ENCODE assay signal across 19 cellular contexts in the genomic region with DNA sequence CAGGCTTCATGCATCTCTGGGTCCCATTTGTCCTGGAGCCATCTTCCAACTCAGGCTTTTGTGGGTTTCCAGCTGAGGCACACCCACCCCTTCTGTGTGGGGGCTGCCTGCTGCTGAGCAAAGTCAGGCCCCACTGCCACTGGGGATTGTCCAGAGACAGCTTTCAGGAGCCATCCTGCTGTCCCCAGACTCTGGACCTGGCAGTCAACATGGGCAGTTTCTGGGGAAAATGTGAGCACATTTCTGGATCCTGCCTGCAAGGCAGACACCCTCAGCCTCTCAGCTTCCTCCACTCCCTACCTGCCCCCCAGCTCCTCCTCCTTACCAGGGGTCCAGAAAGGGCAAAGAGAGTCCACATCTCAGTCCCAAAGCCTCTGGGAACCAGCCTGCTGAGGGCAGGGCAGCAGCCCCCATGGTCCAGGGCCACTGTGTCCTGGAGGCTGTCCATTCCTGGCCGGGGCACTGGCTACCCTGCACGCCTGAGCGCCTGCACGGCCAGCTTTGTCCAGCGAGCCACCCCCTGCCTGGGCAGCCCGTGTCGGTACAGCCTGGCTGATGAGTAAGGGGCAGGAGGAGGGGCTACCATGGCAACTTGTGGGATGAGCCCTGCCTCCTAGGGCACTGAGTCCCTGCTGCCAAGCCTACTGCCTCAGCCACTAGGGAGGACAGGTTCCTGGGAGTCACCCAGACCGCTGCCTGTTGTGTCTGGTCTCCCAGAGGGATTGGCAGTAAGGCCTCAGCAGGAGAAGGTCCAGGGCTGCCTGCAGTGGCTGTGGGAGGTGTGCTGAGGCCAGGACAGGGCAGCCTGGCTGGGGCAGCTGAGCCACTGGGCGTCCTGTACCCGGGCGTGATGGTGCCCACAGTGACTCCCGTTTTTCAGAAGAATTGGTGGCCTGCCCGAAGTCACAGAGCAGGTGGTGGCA. TPM values are rescaled to one million over a fixed set of nuclear protein-coding genes. Genes with fewer than 3 reads are reported as not detected.
DNase-seq lines count a peak whose midpoint lies in the region; TF ChIP-seq lines count a peak whose summit lies in the region.
"Had no signal": no experiment of that assay in that cellular context is flagged by ENCODE, and none has a peak within 500 bp of the region (broad histone marks: within the 10 kb centered on the region; RNA-seq: fewer than 3 reads in every experiment).

Gene SLC47A2, minus strand, starts transcription at position 477 of the 923 bp plus-strand sequence. Its CDS starts 29 bp downstream, at position 448.

- dilution Hi-C loops in mammary epithelial cell (cut with HindIII; ENCODE audit: low sequenced_read_pairs), result loop anchor here (5.0 kb wide), 1 partner anchor 69 kb away; the partner anchor contains the start of gene ALDH3A2

- H3K4me3 Mint-ChIP-seq in MCF 10A (ENCODE audit: unreplicated experiment), result no peak within 1 kb of the TSS
- no peak within 1 kb of the TSS for H3K4me3 Mint-ChIP-seq in CD8-positive, alpha-beta memory T cell
- H3K4me3 Mint-ChIP-seq: activated CD4-positive, alpha-beta memory T cell treated with anti-CD3 and anti-CD28 coated beads for 36 hours; GM23338 had no signal

- TF ChIP-seq CTCF in MCF 10A (IDR thresholded peaks at IDR 0.05; ENCODE audit: unreplicated experiment), result no peak
- TF ChIP-seq CTCF in breast epithelium (IDR thresholded peaks at IDR 0.05), result no peak
- no peak for TF ChIP-seq CTCF in mammary epithelial cell (conservative IDR thresholded peaks at IDR 0.05 in 1 of 2, IDR thresholded peaks at IDR 0.05 in 1 of 2; ENCODE audit: extremely low read depth in 1 of 2, insufficient read depth in 1 of 2, low read depth in 1 of 2, low read length in 2 of 2)
- no peak for TF ChIP-seq CTCF in thyroid gland (IDR thresholded peaks at IDR 0.05)

- no peak for TF ChIP-seq POLR2A in breast epithelium (IDR thresholded peaks at IDR 0.05)
- no peak for TF ChIP-seq POLR2A in thyroid gland (IDR thresholded peaks at IDR 0.05)

- H3K4me1 Mint-ChIP-seq in MCF 10A (ENCODE audit: insufficient read depth, unreplicated experiment), result peaks cover 29% of the 10 kb centered on the region
- no peaks in the 10 kb centered on the region for H3K4me1 Mint-ChIP-seq in CD8-positive, alpha-beta memory T cell

- intact Hi-C loops in MCF 10A (cut with micrococcal nuclease) (loop anchor here (5.0 kb wide), 1 partner anchor 51 kb away; no protein-coding TSS in a partner anchor), breast epithelium (cut with DNase I; ENCODE audit: low total_unique reads) (no loop called here), mammary epithelial cell (cut with micrococcal nuclease) (no loop called here), thyroid gland (cut with DNase I) (no loop called here)

- 49% methylated on average over 10 of the region's 13 CpGs for WGBS in mammary epithelial cell (ENCODE audit: low coverage, missing lambda C conversion rate)
- WGBS in thyroid gland, 2 donors, result 41 to 43% methylated on average over 7 to 8 of the region's 13 CpGs

- no peak within 1 kb of the TSS for H3K27ac Mint-ChIP-seq in MCF 10A (ENCODE audit: low read depth, unreplicated experiment)
- no peak within 1 kb of the TSS for H3K27ac Mint-ChIP-seq in CD8-positive, alpha-beta memory T cell
- H3K27ac Mint-ChIP-seq: activated CD4-positive, alpha-beta memory T cell treated with anti-CD3 and anti-CD28 coated beads for 36 hours; activated T-helper 2 cell treated with anti-CD3 and anti-CD28 coated beads, Interferon-gamma antibody, Interleukin-2, Interleukin-4, amounts not matched to agents 10 μg/mL and 5 μg/mL and 100 μg/mL, durations not matched to agents 14 hours and 24 hours and 36 hours; GM23338; progenitor cell of endocrine pancreas had no signal

- no peak within 1 kb of the TSS for H3K9ac ChIP-seq in mammary epithelial cell (ENCODE audit: insufficient read depth, low read length)
- H3K9ac ChIP-seq: KMS-11 had no signal

- H3K27me3 ChIP-seq in breast epithelium (no peaks in the 10 kb centered on the region), mammary epithelial cell (ENCODE audit: insufficient read depth, low read length) (no peaks in the 10 kb centered on the region), layer of hippocampus (ENCODE audit: control insufficient read depth, insufficient read depth, low read length) (no peaks in the 10 kb centered on the region), thyroid gland (no peaks in the 10 kb centered on the region)
- no peaks in the 10 kb centered on the region for H3K27me3 ChIP-seq in CD8-positive, alpha-beta memory T cell (ENCODE audit: insufficient read depth, low read length, poor library complexity, severe bottlenecking)

- no peaks in the 10 kb centered on the region for H3K9me3 Mint-ChIP-seq in MCF 10A (ENCODE audit: unreplicated experiment)
- no peaks in the 10 kb centered on the region for H3K9me3 Mint-ChIP-seq in CD8-positive, alpha-beta memory T cell
- H3K9me3 Mint-ChIP-seq: activated CD4-positive, alpha-beta memory T cell treated with anti-CD3 and anti-CD28 coated beads for 36 hours; activated T-helper 2 cell treated with anti-CD3 and anti-CD28 coated beads, Interferon-gamma antibody, Interleukin-2, Interleukin-4, amounts not matched to agents 10 μg/mL and 5 μg/mL and 100 μg/mL, durations not matched to agents 14 hours and 24 hours and 36 hours; GM23338 had no signal

- H3K9me3 ChIP-seq in breast epithelium (no peaks in the 10 kb centered on the region), mammary epithelial cell (replicated peaks; ENCODE audit: insufficient read depth, low read length) (no peaks in the 10 kb centered on the region), thyroid gland (no peaks in the 10 kb centered on the region)
- H3K9me3 ChIP-seq in CD8-positive, alpha-beta memory T cell (ENCODE audit: low read length), result no peaks in the 10 kb centered on the region
- H3K9me3 ChIP-seq: A549 had no signal

- H3K79me2 ChIP-seq in mammary epithelial cell (ENCODE audit: insufficient read depth, low read length), result no peaks in the 10 kb centered on the region

- H3K27ac ChIP-seq in breast epithelium (no peak within 1 kb of the TSS), mammary epithelial cell (ENCODE audit: insufficient read depth, low read depth, low read length) (no peak within 1 kb of the TSS), layer of hippocampus (ENCODE audit: low read depth, low read length) (peak within 1 kb of the TSS; percentile 52), thyroid gland (peak within 1 kb of the TSS; percentile 41 to 65 (median 43))
- H3K27ac ChIP-seq in CD8-positive, alpha-beta memory T cell (ENCODE audit: low read depth, low read length), result no peak within 1 kb of the TSS
- H3K27ac ChIP-seq: KMS-11 had no signal

- H3K4me1 ChIP-seq in breast epithelium (no peaks in the 10 kb centered on the region), mammary epithelial cell (ENCODE audit: insufficient read depth, low read length) (peaks cover 47% of the 10 kb centered on the region), thyroid gland (peaks cover 30 to 66% of the 10 kb centered on the region in 2 donors)
- H3K4me1 ChIP-seq in CD8-positive, alpha-beta memory T cell (ENCODE audit: insufficient read depth, low read length), result no peaks in the 10 kb centered on the region

- H3K4me3 ChIP-seq in breast epithelium (no peak within 1 kb of the TSS), mammary epithelial cell (replicated peaks in 1 of 3; ENCODE audit: insufficient read depth in 1 of 3, low read depth in 2 of 3, low read length in 3 of 3) (peak within 1 kb of the TSS in 1 of 3 experiments; percentile 26), thyroid gland (replicated peaks in 1 of 3) (no peak within 1 kb of the TSS)
- no peak within 1 kb of the TSS for H3K4me3 ChIP-seq in CD8-positive, alpha-beta memory T cell (ENCODE audit: low read length)
- H3K4me3 ChIP-seq: A549, GM23338 had no signal

- POLR2A ChIA-PET in MCF 10A (lab: Yijun Ruan, JAX), result interaction anchor here (0.7 to 13.1 kb wide), 6 partner anchors 8 to 915 kb away, joined by 3 to 340 read pairs (median 8); partner anchors contain the start of genes ALDH3A1 and ALDH3A2
- POLR2A ChIA-PET in CD8-positive, alpha-beta memory T cell (lab: Charles Lee), result no interaction called here

- no peaks in the 10 kb centered on the region for H3K27me3 Mint-ChIP-seq in MCF 10A (ENCODE audit: insufficient read depth, unreplicated experiment)
- peaks cover 3 to 7% of the 10 kb centered on the region in 2 donors for H3K27me3 Mint-ChIP-seq in CD8-positive, alpha-beta memory T cell
- H3K27me3 Mint-ChIP-seq: activated CD4-positive, alpha-beta memory T cell treated with anti-CD3 and anti-CD28 coated beads for 36 hours had no signal

- H4K20me1 ChIP-seq in mammary epithelial cell (ENCODE audit: insufficient read depth, low read length), result no peaks in the 10 kb centered on the region

- CTCF ChIA-PET in MCF 10A (lab: Yijun Ruan, JAX), result interaction anchor here (0.5 to 1.4 kb wide), 6 partner anchors 22 to 63 kb away, joined by 3 to 9 read pairs (median 4); no protein-coding TSS in a partner anchor
- CTCF ChIA-PET in mammary epithelial cell (lab: Charles Lee; ENCODE audit: low non-redundant PET), result no interaction called here
- CTCF ChIA-PET in CD8-positive, alpha-beta memory T cell (lab: Charles Lee), result no interaction called here

- DNase-seq in MCF 10A (ENCODE audit: unreplicated experiment) (peak; percentile 48), breast epithelium (ENCODE audit: low spot score in 2 of 2) (no peak), mammary epithelial cell (no peak), thyroid gland (peak; percentile 65 to 82), GF-D8 (lab: John Stamatoyannopoulos, UW) (no peak), NCI-H1048 (lab: John Stamatoyannopoulos, UW) (no peak)
- DNase-seq in CD8-positive, alpha-beta memory T cell, result no peak
- DNase-seq: activated CD4-positive, alpha-beta memory T cell treated with anti-CD3 and anti-CD28 coated beads for 36 hours; cortex of kidney; NCI-H2029; NCI-H526; stimulated activated CD4-positive, alpha-beta T cell treated with anti-CD3 and anti-CD28 coated beads, Interleukin-4, amount 100 ng/mL, for 24 hours; T1000 had no signal

- no peak within 1 kb of the TSS for H3K4me2 ChIP-seq in mammary epithelial cell (ENCODE audit: insufficient read depth, low read depth, low read length)
- H3K4me2 ChIP-seq: A549, GM23338, KMS-11 had no signal

- in situ Hi-C loops in mammary epithelial cell (cut with MboI; ENCODE audit: low sequenced_read_pairs in 2 of 2), result loop anchor here in 1 of 2 donors (5.0 to 10.0 kb wide), 2 partner anchors 36 to 202 kb away; no protein-coding TSS in a partner anchor

- no peaks in the 10 kb centered on the region for H3K36me3 Mint-ChIP-seq in MCF 10A (ENCODE audit: insufficient read depth, unreplicated experiment)
- no peaks in the 10 kb centered on the region for H3K36me3 Mint-ChIP-seq in CD8-positive, alpha-beta memory T cell
- H3K36me3 Mint-ChIP-seq: activated CD4-positive, alpha-beta memory T cell treated with anti-CD3 and anti-CD28 coated beads for 36 hours had no signal

- BruUV-seq in MCF 10A (replicated peaks; lab: Mats Ljungman, UMichigan), result no TSS peak
- no TSS peak for BruUV-seq in mammary epithelial cell (replicated peaks; lab: Mats Ljungman, UMichigan)

- H2AFZ ChIP-seq in mammary epithelial cell (ENCODE audit: low read depth, low read length), result peak within 1 kb of the TSS; percentile 56
- H2AFZ ChIP-seq: GM23338 had no signal

- H3K36me3 ChIP-seq in breast epithelium (no peaks in the 10 kb centered on the region), mammary epithelial cell (ENCODE audit: insufficient read depth, low read length) (no peaks in the 10 kb centered on the region), thyroid gland (no peaks in the 10 kb centered on the region)
- H3K36me3 ChIP-seq in CD8-positive, alpha-beta memory T cell (ENCODE audit: insufficient read depth, low read length), result no peaks in the 10 kb centered on the region

RNA-seq across cellular contexts. Expression of gene SLC47A2, which starts in this region (rescaled TPM):
- total RNA-seq in MCF 10A (2022), result 0.32 and 0.54 TPM in 2 replicates
- under 1 TPM in 2 of 3 donors, not detected in 1; 0.15 to 0.66 TPM for total RNA-seq in breast epithelium
- total RNA-seq in mammary epithelial cell, result 1 to 10 TPM; 1.5 to 9.5 TPM
- 0.60 TPM for polyA plus RNA-seq in mammary epithelial cell
- polyA minus RNA-seq in mammary epithelial cell, result 3.0 TPM
- total RNA-seq in thyroid gland, result 1 to 10 TPM in 1 of 4 donors, under 1 TPM in 1, not detected in 2; 0.45 to 1.4 TPM
- not detected for total RNA-seq in CD8-positive, alpha-beta memory T cell
- not detected for polyA plus RNA-seq in CD8-positive, alpha-beta memory T cell
- total RNA-seq: activated CD4-positive, alpha-beta memory T cell treated with anti-CD3 and anti-CD28 coated beads for 36 hours; activated T-helper 2 cell treated with anti-CD3 and anti-CD28 coated beads, Interferon-gamma antibody, Interleukin-2, Interleukin-4, amounts not matched to agents 10 μg/mL and 5 μg/mL and 100 μg/mL, durations not matched to agents 14 hours and 24 hours and 36 hours; GM23338; progenitor cell of endocrine pancreas had no signal
- polyA plus RNA-seq: GM23338 had no signal

Comparison
In these comparisons a context has a peak if more than half of its experiments do, and no peak if none do; other contexts are left out.
1. Peak in DNase-seq in MCF 10A; RNA of the gene not detected or under 1 TPM.
2. DNase-seq: peak in thyroid gland (2 of 2); none in breast epithelium (0 of 2), mammary epithelial cell (single experiment), GF-D8 (single experiment), CD8-positive, alpha-beta memory T cell (0 of 5) and NCI-H1048 (single experiment).
3. H3K27ac ChIP-seq: peak in layer of hippocampus (single experiment) and thyroid gland (3 of 3); none in breast epithelium (0 of 2), mammary epithelial cell (single experiment) and CD8-positive, alpha-beta memory T cell (single experiment).